In the genomic region with DNA sequence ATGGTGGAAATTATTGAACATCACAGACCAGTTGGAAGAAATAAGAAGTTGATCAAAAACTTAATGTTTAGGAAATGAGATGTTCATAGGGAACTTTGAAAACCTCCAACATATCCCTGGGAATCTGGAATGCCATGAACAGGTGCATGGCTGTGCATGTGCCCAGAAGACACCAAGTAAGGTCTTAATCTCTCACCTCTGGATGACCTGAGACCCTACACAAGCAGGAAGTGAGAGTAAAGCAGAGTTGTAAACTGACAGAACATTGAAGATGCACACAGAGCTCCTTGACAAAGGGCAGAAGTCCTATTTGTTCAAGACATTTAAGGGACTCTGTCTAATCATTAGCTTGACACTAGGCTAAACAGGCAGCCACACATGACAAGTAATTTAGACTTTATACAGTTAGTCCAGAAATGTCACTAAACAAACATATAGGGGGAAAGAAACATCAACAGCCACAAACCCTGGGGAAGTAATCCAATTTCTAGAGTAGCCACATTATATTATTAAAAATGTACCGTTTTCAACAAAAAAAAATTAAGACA, we compare ENCODE assay signal across 10 cellular contexts. TPM values are rescaled to one million over a fixed set of nuclear protein-coding genes. Genes with fewer than 3 reads are reported as not detected.
"Had no signal": no experiment of that assay in that cellular context is flagged by ENCODE, and none has a peak within 500 bp of the region (broad histone marks: within the 10 kb centered on the region; RNA-seq: fewer than 3 reads in every experiment).

No MANE protein-coding gene starts in this region.

- H3K9me3 ChIP-seq: HAP-1 had no signal

- H3K36me3 ChIP-seq: HAP-1 had no signal

- FAIRE-seq: K562 had no signal

- H3K4me1 ChIP-seq: HAP-1 had no signal

- DNase-seq: GM23248, GOT3, H7, HFFc6, IMR-90, KG1 had no signal

- ATAC-seq: HCT116, K562 had no signal

- H3K27ac ChIP-seq: GM23248, HL-60 had no signal

- H3K4me3 ChIP-seq: GM23248, HAP-1, K562 had no signal

RNA-seq across cellular contexts. Expression of gene KLHDC7A, which starts 34.5 kb away (rescaled TPM):
- total RNA-seq: GM23248, HFFc6, IMR-90 had no signal
- polyA plus RNA-seq: GM23248, IMR-90 had no signal
